1 cellular context compared by ENCODE assay signal in genomic region chrX:115311139-115311538, GRCh38.
TF ChIP-seq lines count a peak whose summit lies in the region.

No MANE protein-coding gene starts in this region.

TF ChIP-seq in GM23338, 12 proteins besides CTCF, POLR2A, EP300 and RAD21 (continued from another document):
- no peak for TF ChIP-seq ZNF462 (CRISPR knock-in tag; IDR thresholded peaks at IDR 0.05)
- TF ChIP-seq POLR2AphosphoS5 (IDR thresholded peaks at IDR 0.05; ENCODE audit: low read depth): no peak
- no peak for TF ChIP-seq EZH2 (IDR thresholded peaks at IDR 0.05; ENCODE audit: low read depth, unreplicated experiment)
- TF ChIP-seq ZNF114 (CRISPR knock-in tag; IDR thresholded peaks at IDR 0.05): no peak
- no peak for TF ChIP-seq ZNF331 (CRISPR knock-in tag; IDR thresholded peaks at IDR 0.05; ENCODE audit: low read depth)
- no peak for TF ChIP-seq NANOG (IDR thresholded peaks at IDR 0.05; ENCODE audit: borderline replicate concordance)
- no peak for TF ChIP-seq JUNB (IDR thresholded peaks at IDR 0.05; ENCODE audit: unreplicated experiment)
- no peak for TF ChIP-seq EZH2phosphoT487 (IDR thresholded peaks at IDR 0.05; ENCODE audit: unreplicated experiment)
- no peak for TF ChIP-seq STAT1 (IDR thresholded peaks at IDR 0.05; ENCODE audit: unreplicated experiment)
- no peak for TF ChIP-seq REST (IDR thresholded peaks at IDR 0.05; ENCODE audit: unreplicated experiment)
- no peak for TF ChIP-seq CREB1 (CRISPR knock-in tag; IDR thresholded peaks at IDR 0.05; ENCODE audit: low read depth)
